8 cellular contexts compared by ENCODE assay signal in the genomic region with DNA sequence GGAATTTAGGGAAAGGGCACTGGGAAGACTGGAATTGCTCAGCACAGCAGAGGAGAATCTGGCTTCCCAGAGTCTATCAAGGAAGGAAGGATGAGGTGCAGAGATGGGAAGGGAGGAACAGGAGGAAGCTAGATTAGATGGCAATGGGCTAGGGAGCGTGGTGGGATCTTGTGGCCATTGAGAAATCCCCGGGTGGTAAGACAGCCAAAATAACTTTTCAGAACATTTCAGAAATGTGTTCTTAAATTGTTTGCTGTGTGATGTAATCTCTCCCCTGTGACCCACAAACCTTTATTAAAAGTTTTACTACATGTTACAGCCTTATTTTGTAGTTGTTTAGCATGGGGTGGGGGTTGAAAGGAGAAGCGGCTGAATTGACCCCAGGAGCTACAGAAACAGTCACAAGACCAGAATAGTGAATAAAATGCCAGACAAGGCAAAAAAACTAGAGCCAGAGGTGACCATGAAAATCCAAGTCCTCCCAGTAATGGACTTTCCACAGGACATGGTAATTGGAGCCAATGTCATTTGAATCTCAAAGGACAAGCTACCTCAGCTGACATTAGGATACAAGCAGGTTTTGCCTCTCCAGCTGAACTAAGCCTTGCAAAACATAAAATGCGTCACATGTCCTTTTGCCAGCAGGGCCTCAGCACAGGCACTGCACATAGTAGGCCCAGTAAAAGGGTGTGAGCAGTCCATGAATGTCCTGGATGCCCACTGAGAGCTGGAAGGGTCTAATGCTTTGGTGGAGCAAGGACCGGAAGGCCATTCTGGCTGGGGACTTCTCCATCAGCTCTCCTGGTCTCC. TPM values are rescaled to one million over a fixed set of nuclear protein-coding genes. Genes with fewer than 3 reads are reported as not detected.
DNase-seq lines count a peak whose midpoint lies in the region; ATAC-seq and TF ChIP-seq lines count a peak whose summit lies in the region.

No MANE protein-coding gene starts in this region.

- H3K4me3 ChIP-seq in A673 (ENCODE audit: low read depth, low read length, poor library complexity, severe bottlenecking) (peak overlapping the region; percentile 77), MM.1S (ENCODE audit: low read length) (no peak overlapping the region), esophagus muscularis mucosa (no peak overlapping the region)

- no peaks in the 10 kb centered on the region for H3F3A ChIP-seq in MM.1S (ENCODE audit: insufficient read depth, low read length)

- H3K4me3 Mint-ChIP-seq in nephron progenitor cell (peak overlapping the region; percentile 14), T-helper 17 cell (no peak overlapping the region)

- H3K9ac ChIP-seq in MM.1S (ENCODE audit: low read length) = no peak overlapping the region; the same call in 1 of the 2 replicates

- H4K20me1 ChIP-seq in MM.1S (ENCODE audit: insufficient read depth, low read length) = no peaks in the 10 kb centered on the region

- no peak for TF ChIP-seq POLR2A in esophagus muscularis mucosa (IDR thresholded peaks at IDR 0.05; ENCODE audit: low read depth)

- H3K4me1 ChIP-seq in A673 (ENCODE audit: insufficient read depth, low read length, poor library complexity, severe bottlenecking) = peaks cover 16% of the 10 kb centered on the region
- H3K4me1 ChIP-seq in MM.1S (ENCODE audit: low read length) = no peaks in the 10 kb centered on the region
- peaks cover 43 to 66% (median 57%) of the 10 kb centered on the region in 4 donors for H3K4me1 ChIP-seq in esophagus muscularis mucosa

- no peaks in the 10 kb centered on the region for H3K9me3 ChIP-seq in A673 (ENCODE audit: low read depth, low read length, poor library complexity, severe bottlenecking)
- H3K9me3 ChIP-seq in MM.1S (replicated peaks; ENCODE audit: insufficient read depth, low read length) = no peaks in the 10 kb centered on the region
- no peaks in the 10 kb centered on the region for H3K9me3 ChIP-seq in esophagus muscularis mucosa
- H3K9me3 ChIP-seq in T-helper 17 cell (ENCODE audit: control insufficient read depth, low read length, poor library complexity, severe bottlenecking) = no peaks in the 10 kb centered on the region

- peaks cover 6% of the 10 kb centered on the region for H3K9me3 Mint-ChIP-seq in nephron progenitor cell

- H3K27ac Mint-ChIP-seq in nephron progenitor cell = no peak overlapping the region
- no peak overlapping the region for H3K27ac Mint-ChIP-seq in T-helper 17 cell

- WGBS in esophagus muscularis mucosa = 70% methylated on average over 5 of the region's 5 CpGs

- peaks cover 9% of the 10 kb centered on the region for H3K27me3 Mint-ChIP-seq in nephron progenitor cell (ENCODE audit: low read depth, poor library complexity)
- H3K27me3 Mint-ChIP-seq in T-helper 17 cell = peaks cover 15% of the 10 kb centered on the region

- no peak for DNase-seq in A673 (ENCODE audit: low spot score)
- DNase-seq in MM.1S = no peak
- no peak for DNase-seq in esophagus muscularis mucosa (ENCODE audit: extremely low spot score)
- DNase-seq in nephron progenitor cell = no peak
- DNase-seq in Kasumi-1 (lab: John Stamatoyannopoulos, UW) = no peak
- no peak for DNase-seq in T-helper 17 cell
- no peak for DNase-seq in activated T-cell treated with anti-CD3 and anti-CD28 coated beads, Interleukin-2, amount 50 U/mL, for 48 hours

- H3K4me1 Mint-ChIP-seq in nephron progenitor cell = peaks cover 68% of the 10 kb centered on the region
- H3K4me1 Mint-ChIP-seq in T-helper 17 cell = peaks cover 32% of the 10 kb centered on the region

- BruUV-seq in A673 (replicated peaks; lab: Mats Ljungman, UMichigan) = no TSS peak

- peak overlapping the region; percentile 50; the same call in 1 of the 2 replicates for H3K4me2 ChIP-seq in MM.1S (ENCODE audit: low read depth, low read length)

- H2AFZ ChIP-seq in MM.1S (ENCODE audit: low read length) = peak overlapping the region; percentile 72

- H3K36me3 Mint-ChIP-seq in nephron progenitor cell (ENCODE audit: low read depth) = peaks cover 19% of the 10 kb centered on the region
- peaks cover 2% of the 10 kb centered on the region for H3K36me3 Mint-ChIP-seq in T-helper 17 cell (ENCODE audit: low read depth)

- no peak overlapping the region for H3K27ac ChIP-seq in A673 (ENCODE audit: low read depth, low read length, poor library complexity, severe bottlenecking)
- no peak overlapping the region for H3K27ac ChIP-seq in MM.1S (ENCODE audit: low read length)
- peak overlapping the region; percentile 72 to 99 (median 96) for H3K27ac ChIP-seq in esophagus muscularis mucosa (replicated peaks in 1 of 4)

- TF ChIP-seq CTCF in A673 (conservative IDR thresholded peaks at IDR 0.05; ENCODE audit: low read depth, low read length) (no peak), MM.1S (IDR thresholded peaks at IDR 0.05; ENCODE audit: low read length) (no peak), esophagus muscularis mucosa (IDR thresholded peaks at IDR 0.05) (no peak), nephron progenitor cell (IDR thresholded peaks at IDR 0.05) (no peak)

- no peaks in the 10 kb centered on the region for H3K27me3 ChIP-seq in A673 (replicated peaks; ENCODE audit: insufficient read depth, low read depth, low read length, poor library complexity)
- H3K27me3 ChIP-seq in MM.1S (replicated peaks; ENCODE audit: insufficient read depth, low read length) = no peaks in the 10 kb centered on the region
- H3K27me3 ChIP-seq in esophagus muscularis mucosa = no peaks in the 10 kb centered on the region

- TF ChIP-seq EP300 in esophagus muscularis mucosa (IDR thresholded peaks at IDR 0.05) = no peak

- ATAC-seq in HG03045 (IDR thresholded peaks at IDR 0.05; ENCODE audit: unreplicated experiment) (no peak), T-helper 17 cell (no peak)

- CTCF ChIA-PET in A673 (lab: Charles Lee) = interaction anchor here (0.6 to 3.0 kb wide), 15 partner anchors 9 to 437 kb away, joined by 3 to 95 read pairs (median 4); a partner anchor contains a TSS

- POLR2A ChIA-PET in A673 (lab: Charles Lee; ENCODE audit: low non-redundant PET) = interaction anchor here (0.6 kb wide), 1 partner anchor 12 kb away, joined by 5 read pairs; no protein-coding TSS in a partner anchor

- no peaks in the 10 kb centered on the region for H3K36me3 ChIP-seq in A673 (ENCODE audit: insufficient read depth, low read length, poor library complexity, severe bottlenecking)
- H3K36me3 ChIP-seq in MM.1S (replicated peaks; ENCODE audit: insufficient read depth, low read length) = no peaks in the 10 kb centered on the region
- H3K36me3 ChIP-seq in esophagus muscularis mucosa = no peaks in the 10 kb centered on the region

- H3K9me2 ChIP-seq in MM.1S (replicated peaks; ENCODE audit: insufficient read depth, low read length) = no peaks in the 10 kb centered on the region

- intact Hi-C loops in A673 (cut with micrococcal nuclease; ENCODE audit: unreplicated experiment) = loop anchor here (1.0 kb wide), 2 partner anchors 207 to 437 kb away; no protein-coding TSS in a partner anchor
- intact Hi-C loops in esophagus muscularis mucosa (cut with DNase I) = loop anchor here (1.0 to 10.0 kb wide), 5 partner anchors 56 to 439 kb away; a partner anchor contains a TSS

- peaks cover 26% of the 10 kb centered on the region for H3K79me2 ChIP-seq in MM.1S (ENCODE audit: low read length)

RNA-seq across cellular contexts. Expression of a gene that starts 1.0 kb away (rescaled TPM):
- 89.6 and 107 TPM in 2 replicates for total RNA-seq in A673 (2021)
- 100 to 1,000 TPM in 1 of 4 donors, 10 to 100 TPM in 3; 72.1 to 111 (median 91.0) TPM for total RNA-seq in esophagus muscularis mucosa
- total RNA-seq in T-helper 17 cell = 10 to 100 TPM; 16.5 to 21.3 TPM

RNA-seq across cellular contexts. Expression of a gene that starts 50.8 kb away (rescaled TPM):
- total RNA-seq in A673 (2021) = 57.7 and 59.6 TPM in 2 replicates
- total RNA-seq in esophagus muscularis mucosa = 10 to 100 TPM; 26.2 to 43.5 (median 35.3) TPM
- total RNA-seq in T-helper 17 cell = 10 to 100 TPM; 70.1 to 86.8 TPM

Comparison
In these comparisons a context has a peak if more than half of its experiments do, and no peak if none do; other contexts are left out.
1. H3K27ac ChIP-seq: peak in esophagus muscularis mucosa (4 of 4); none in A673 (single experiment) and MM.1S (single experiment).